ENCODE assay signal across 8 cellular contexts in the genomic region with DNA sequence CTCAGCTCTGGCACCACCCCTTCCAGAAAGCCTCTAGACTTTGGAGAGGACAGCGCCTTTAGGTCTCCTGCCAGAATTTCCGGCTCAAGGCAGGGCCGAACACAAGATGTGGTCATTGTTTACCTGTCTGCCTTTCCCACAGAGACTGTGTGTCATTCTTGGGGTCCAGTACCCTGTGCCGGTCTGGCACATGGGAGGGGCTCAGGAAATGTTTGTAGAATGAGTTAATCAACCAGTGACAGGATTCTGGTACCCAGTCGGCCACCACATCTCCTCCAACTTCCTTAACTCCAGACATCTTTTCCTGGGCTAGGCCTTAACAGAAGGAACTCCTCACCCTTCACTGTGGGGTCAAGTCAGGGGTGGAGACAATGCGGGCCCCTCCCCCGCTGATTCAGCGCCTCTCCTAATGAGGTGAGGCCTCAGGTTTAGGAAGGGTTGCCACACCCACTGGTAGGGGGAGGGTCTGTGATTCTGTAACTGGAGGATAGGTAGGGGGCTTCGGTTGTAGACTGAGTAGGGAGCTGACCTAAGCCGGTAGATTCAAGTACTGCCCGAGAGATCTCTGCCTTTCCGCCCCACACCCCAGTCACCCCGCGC. TPM values are rescaled to one million over a fixed set of nuclear protein-coding genes. Genes with fewer than 3 reads are reported as not detected.
DNase-seq lines count a peak whose midpoint lies in the region; ATAC-seq and TF ChIP-seq lines count a peak whose summit lies in the region.

No MANE protein-coding gene starts in this region.

- H3K27ac ChIP-seq in DND-41 (ENCODE audit: low read length) (peak overlapping the region; percentile 93), adrenal gland (peak overlapping the region in 4 of 5 donors; percentile 55 to 97 (median 84))

- H3K9me3 ChIP-seq in DND-41 (ENCODE audit: insufficient read depth, low read length, severe bottlenecking) (no peaks in the 10 kb centered on the region), adrenal gland (replicated peaks in 1 of 3) (no peaks in the 10 kb centered on the region), iPS-18c (ENCODE audit: control insufficient read depth, insufficient read depth, low read length) (peaks cover 2% of the 10 kb centered on the region)

- intact Hi-C loops in adrenal gland (cut with DNase I) = no loop called here

- TF ChIP-seq CTCF in DND-41 (IDR thresholded peaks at IDR 0.05; ENCODE audit: borderline replicate concordance, extremely low read depth, low read length, poor library complexity, severe bottlenecking) (no peak), adrenal gland (IDR thresholded peaks at IDR 0.05) (no peak)

- H3K4me2 ChIP-seq in DND-41 (ENCODE audit: insufficient read depth, low read length) = peak overlapping the region; percentile 92

- TF ChIP-seq POLR2A in adrenal gland (IDR thresholded peaks at IDR 0.05) = no peak

- peak overlapping the region; percentile 96 for H2AFZ ChIP-seq in DND-41 (ENCODE audit: low read depth, low read length)

- peak overlapping the region; percentile 86 for H3K9ac ChIP-seq in DND-41 (ENCODE audit: low read depth, low read length)

- H3K36me3 ChIP-seq in DND-41 (ENCODE audit: insufficient read depth, low read length) = no peaks in the 10 kb centered on the region; the same call in 1 of the 2 replicates
- H3K36me3 ChIP-seq in adrenal gland (replicated peaks in 1 of 2) = no peaks in the 10 kb centered on the region

- no peaks in the 10 kb centered on the region for H4K20me1 ChIP-seq in DND-41 (ENCODE audit: insufficient read depth, low read length)

- no peak for DNase-seq in DND-41
- peak; percentile 3 for DNase-seq in MV-4-11 (lab: John Stamatoyannopoulos, UW)
- DNase-seq in adrenal gland = peak in 6 of 7 donors; percentile 24 to 73 (median 42)
- DNase-seq in stimulated activated CD4-positive, alpha-beta T cell treated with anti-CD3 and anti-CD28 coated beads, Interleukin-15, amount 100 ng/mL, for 24 hours = peak; percentile 67
- no peak for DNase-seq in NK-92 (lab: John Stamatoyannopoulos, UW; ENCODE audit: unreplicated experiment)
- DNase-seq in NCI-H69 (lab: John Stamatoyannopoulos, UW) = no peak

- H3K79me2 ChIP-seq in DND-41 (ENCODE audit: insufficient read depth, low read length) = no peaks in the 10 kb centered on the region

- H3K4me3 ChIP-seq in DND-41 (ENCODE audit: low read depth in 1 of 2, low read length in 2 of 2) = peak overlapping the region; percentile 38 to 68
- peak overlapping the region in 3 of 4 donors; percentile 16 to 96 (median 87) for H3K4me3 ChIP-seq in adrenal gland
- H3K4me3 ChIP-seq in iPS-18c (ENCODE audit: insufficient read depth, low read depth, low read length) = peak overlapping the region; percentile 90

- H3K4me1 ChIP-seq in DND-41 (ENCODE audit: insufficient read depth, low read length) (peaks cover 18% of the 10 kb centered on the region), adrenal gland (replicated peaks in 1 of 2) (peaks cover 0 to 8% of the 10 kb centered on the region in 2 donors)

- no peaks in the 10 kb centered on the region for H3K27me3 ChIP-seq in DND-41 (ENCODE audit: insufficient read depth, low read length, poor library complexity)
- no peaks in the 10 kb centered on the region for H3K27me3 ChIP-seq in adrenal gland

- no peak for ATAC-seq in DND-41 (ENCODE audit: insufficient read depth, low read depth)
- peak; percentile 20 for ATAC-seq in GM21737 (IDR thresholded peaks at IDR 0.05; ENCODE audit: unreplicated experiment)

- WGBS in adrenal gland, 4 donors = 22 to 30% (median 24%) methylated on average over 14 of the region's 14 CpGs

RNA-seq across cellular contexts. Expression of gene PCDH1, which starts 29.3 kb away (rescaled TPM):
- 10 to 100 TPM in 4 of 8 donors, 1 to 10 TPM in 4; 5.2 to 16.8 (median 10.0) TPM for total RNA-seq in adrenal gland
- polyA plus RNA-seq in adrenal gland = 1 to 10 TPM; 4.6 to 6.1 (median 5.5) TPM

Comparison
In these comparisons a context has a peak if more than half of its experiments do, and no peak if none do; other contexts are left out.
1. DNase-seq: peak in MV-4-11 (single experiment), adrenal gland (6 of 7) and stimulated activated CD4-positive, alpha-beta T cell treated with anti-CD3 and anti-CD28 coated beads, Interleukin-15, amount 100 ng/mL, for 24 hours (single experiment); none in DND-41 (single experiment), NK-92 (single experiment) and NCI-H69 (single experiment).
2. Peak in every context shown above with its lines, with median percentiles within 50 percentile points of each other: H3K4me3 ChIP-seq.